Comparison of ENCODE assay signal across 5 cellular contexts in the genomic region with DNA sequence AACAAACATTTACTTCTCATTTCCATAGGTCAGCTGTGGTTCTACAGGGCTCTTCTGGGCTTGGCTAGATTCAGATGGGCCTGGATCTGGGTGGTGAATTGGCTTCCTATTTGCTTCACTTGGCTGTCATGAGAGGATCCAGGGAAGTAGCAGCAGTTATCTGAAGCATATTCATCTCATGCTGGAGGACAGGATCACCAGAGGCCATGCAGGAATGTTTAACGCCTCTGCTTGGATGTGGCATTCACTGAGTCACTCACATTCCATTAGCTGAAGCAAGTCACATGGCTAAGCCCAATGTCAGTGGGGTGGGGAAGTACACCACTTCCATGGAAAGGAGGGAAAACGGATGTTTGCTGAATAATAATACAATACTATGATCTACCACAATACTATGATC. TPM values are rescaled to one million over a fixed set of nuclear protein-coding genes. Genes with fewer than 3 reads are reported as not detected.
"Had no signal": no experiment of that assay in that cellular context is flagged by ENCODE, and none has a peak within 500 bp of the region (broad histone marks: within the 10 kb centered on the region; RNA-seq: fewer than 3 reads in every experiment).

No MANE protein-coding gene starts in this region.

RNA-seq across cellular contexts. Expression of a gene that starts 15.2 kb away (rescaled TPM):
- total RNA-seq: K562, M059J, Right ventricle myocardium superior, SJSA1 had no signal
- polyA plus RNA-seq: IgD-negative memory B cell, K562 had no signal
